12 cellular contexts compared by ENCODE assay signal in genomic region chr6:64254558-64254957, GRCh38.
"Had no signal": no experiment of that assay in that cellular context is flagged by ENCODE, and none has a peak within 500 bp of the region (broad histone marks: within the 10 kb centered on the region; RNA-seq: fewer than 3 reads in every experiment).

No MANE protein-coding gene starts in this region.

- H3K4me3 ChIP-seq: adrenal gland, suprapubic skin had no signal

- DNase-seq: activated CD4-positive, alpha-beta T cell treated with anti-CD3 and anti-CD28 coated beads, Interleukin-2, amount 50 U/mL, for 4 hours; activated naive CD4-positive, alpha-beta T cell treated with anti-CD3 and anti-CD28 coated beads, Interleukin-2, amount 50 U/mL, for 16 hours; activated T-cell treated with anti-CD3 and anti-CD28 coated beads, Interleukin-2, amount 50 U/mL, for 1 hour; adrenal gland; cortex of kidney; effector memory CD4-positive, alpha-beta T cell; erythroblast; hippocampal formation; stimulated activated CD4-positive, alpha-beta T cell treated with anti-CD3 and anti-CD28 coated beads, Interleukin-2, amount 100 ng/mL, for 48 hours; stimulated activated naive CD8-positive, alpha-beta T cell treated with anti-CD3 and anti-CD28 coated beads, Interleukin-15, Interleukin-2, amounts not matched to agents 100 U/mL and 50 U/mL, for 24 hours had no signal

- H3K27me3 ChIP-seq: adrenal gland, suprapubic skin had no signal

- H3K36me3 ChIP-seq: adrenal gland, suprapubic skin had no signal

- H3K4me1 ChIP-seq: adrenal gland, suprapubic skin had no signal

- H3K9me3 ChIP-seq: adrenal gland, suprapubic skin had no signal

- ATAC-seq: activated CD4-positive, CD25-positive, alpha-beta regulatory T cell treated with anti-CD3 and anti-CD28 coated beads, Interleukin-2, amount 50 U/mL, for 24 hours; stimulated activated naive CD8-positive, alpha-beta T cell treated with anti-CD3 and anti-CD28 coated beads, Interleukin-15, Interleukin-2, amounts not matched to agents 100 U/mL and 50 U/mL, for 24 hours had no signal

- H3K27ac ChIP-seq: adrenal gland, suprapubic skin had no signal
